ENCODE assay signal across 23 cellular contexts in genomic region chr6:157163434-157164159, GRCh38.
A peak's percentile ranks its signal among the peaks of the same experiment; 100 is the strongest.
DNase-seq lines count a peak whose midpoint lies in the region; ATAC-seq and TF ChIP-seq lines count a peak whose summit lies in the region.
"Had no signal": no experiment of that assay in that cellular context is flagged by ENCODE, and none has a peak within 500 bp of the region (broad histone marks: within the 10 kb centered on the region; RNA-seq: fewer than 3 reads in every experiment).

No MANE protein-coding gene starts in this region.

- ATAC-seq in DND-41 (ENCODE audit: insufficient read depth, low read depth) (peak; percentile 29; the same call in 2 of the 3 replicates), HG03442 (IDR thresholded peaks at IDR 0.05; ENCODE audit: unreplicated experiment) (no peak)
- ATAC-seq: lower lobe of right lung; stimulated activated naive CD8-positive, alpha-beta T cell treated with anti-CD3 and anti-CD28 coated beads, Interleukin-15, Interleukin-2, amounts not matched to agents 100 U/mL and 50 U/mL, for 24 hours had no signal

- DNase-seq in DND-41: no peak
- peak in 1 of 2 experiments; percentile 64 for DNase-seq in SJCRH30
- DNase-seq in glutamatergic neuron: no peak
- no peak for DNase-seq in WERI-Rb-1
- DNase-seq in KBM-7: no peak
- DNase-seq in epidermal melanocyte (ENCODE audit: insufficient read length, low spot score): no peak
- DNase-seq: activated CD8-positive, alpha-beta memory T cell treated with anti-CD3 and anti-CD28 coated beads for 24 hours; CD4-positive, CD25-positive, alpha-beta regulatory T cell; DMS153; lower lobe of right lung; NCI-H1048; NCI-H2029 treated with DMSO at 0.1 percent for 48 hours; NCI-H345; occipital lobe; OCI-M1; spleen; stimulated activated CD4-positive, alpha-beta T cell treated with anti-CD3 and anti-CD28 coated beads, Interleukin-4, amount 100 ng/mL, for 1 hour; stimulated activated naive CD8-positive, alpha-beta T cell treated with anti-CD3 and anti-CD28 coated beads, Interleukin-15, Interleukin-2, amounts not matched to agents 100 U/mL and 50 U/mL, for 24 hours; T-helper 1 cell; thyroid gland had no signal

- no peak overlapping the region for H2AFZ ChIP-seq in DND-41 (ENCODE audit: low read depth, low read length)

- H3K9me3 ChIP-seq in DND-41 (ENCODE audit: insufficient read depth, low read length, severe bottlenecking) (no peaks in the 10 kb centered on the region), SJCRH30 (replicated peaks) (no peaks in the 10 kb centered on the region), WERI-Rb-1 (ENCODE audit: severe bottlenecking) (no peaks in the 10 kb centered on the region)
- H3K9me3 ChIP-seq: lower lobe of right lung, spleen, thyroid gland had no signal

- no peak overlapping the region for H3K9ac ChIP-seq in DND-41 (ENCODE audit: low read depth, low read length)

- peaks cover 7% of the 10 kb centered on the region; the same call in 1 of the 2 replicates for H4K20me1 ChIP-seq in DND-41 (ENCODE audit: insufficient read depth, low read length)

- H3K36me3 Mint-ChIP-seq in glutamatergic neuron (ENCODE audit: unreplicated experiment) (no peaks in the 10 kb centered on the region), nephron (ENCODE audit: low read depth) (peaks cover 39% of the 10 kb centered on the region)

- H3K27me3 Mint-ChIP-seq in glutamatergic neuron (ENCODE audit: unreplicated experiment) (peaks cover 5% of the 10 kb centered on the region), nephron (ENCODE audit: low read depth) (no peaks in the 10 kb centered on the region)
- H3K27me3 Mint-ChIP-seq: activated naive CD8-positive, alpha-beta T cell; CD4-positive, CD25-positive, alpha-beta regulatory T cell had no signal

- H3K36me3 ChIP-seq in DND-41 (ENCODE audit: insufficient read depth, low read length) (peaks cover 72% of the 10 kb centered on the region), SJCRH30 (peaks cover 2% of the 10 kb centered on the region; the same call in 1 of the 2 replicates), WERI-Rb-1 (peaks cover 13% of the 10 kb centered on the region)

- H3K79me2 ChIP-seq in DND-41 (ENCODE audit: insufficient read depth, low read length): no peaks in the 10 kb centered on the region

- no peak overlapping the region for H3K4me2 ChIP-seq in DND-41 (ENCODE audit: insufficient read depth, low read length)

- H3K27ac ChIP-seq in DND-41 (ENCODE audit: low read length) (no peak overlapping the region), SJCRH30 (peak overlapping the region; percentile 94), WERI-Rb-1 (no peak overlapping the region)
- H3K27ac ChIP-seq: lower lobe of right lung, spleen, thyroid gland had no signal

- H3K9me3 Mint-ChIP-seq in glutamatergic neuron (ENCODE audit: unreplicated experiment): peaks cover 1% of the 10 kb centered on the region
- no peaks in the 10 kb centered on the region for H3K9me3 Mint-ChIP-seq in nephron
- H3K9me3 Mint-ChIP-seq: CD4-positive, CD25-positive, alpha-beta regulatory T cell had no signal

- in situ Hi-C loops in KBM-7 (cut with MboI; ENCODE audit: low pct_unique_long_range_greater_than_20kb, low sequenced_read_pairs): no loop called here

- no peak for TF ChIP-seq CTCF in DND-41 (IDR thresholded peaks at IDR 0.05; ENCODE audit: borderline replicate concordance, extremely low read depth, low read length, poor library complexity, severe bottlenecking)
- TF ChIP-seq CTCF in glutamatergic neuron (IDR thresholded peaks at IDR 0.05; ENCODE audit: partially characterized antibody, unreplicated experiment): no peak
- TF ChIP-seq CTCF in nephron (IDR thresholded peaks at IDR 0.05; ENCODE audit: unreplicated experiment in 3 of 3): no peak
- no peak for TF ChIP-seq CTCF in WERI-Rb-1 (IDR thresholded peaks at IDR 0.05; ENCODE audit: low read depth, low read length)

- H3K4me1 Mint-ChIP-seq in glutamatergic neuron (ENCODE audit: low read depth, unreplicated experiment): peaks cover 40% of the 10 kb centered on the region
- peaks cover 39% of the 10 kb centered on the region for H3K4me1 Mint-ChIP-seq in nephron

- H3K4me3 Mint-ChIP-seq in glutamatergic neuron (ENCODE audit: unreplicated experiment) (no peak overlapping the region), nephron (no peak overlapping the region)
- H3K4me3 Mint-ChIP-seq: activated naive CD8-positive, alpha-beta T cell; CD4-positive, CD25-positive, alpha-beta regulatory T cell had no signal

- no peaks in the 10 kb centered on the region for H3K27me3 ChIP-seq in DND-41 (ENCODE audit: insufficient read depth, low read length, poor library complexity)
- H3K27me3 ChIP-seq in SJCRH30: no peaks in the 10 kb centered on the region
- H3K27me3 ChIP-seq in WERI-Rb-1 (ENCODE audit: insufficient read depth, low read depth, severe bottlenecking): no peaks in the 10 kb centered on the region
- H3K27me3 ChIP-seq: spleen, thyroid gland had no signal

- H3K4me3 ChIP-seq in DND-41 (ENCODE audit: low read depth in 1 of 2, low read length in 2 of 2) (no peak overlapping the region), SJCRH30 (peak overlapping the region; percentile 35), WERI-Rb-1 (ENCODE audit: low read depth, low read length) (no peak overlapping the region)
- H3K4me3 ChIP-seq: lower lobe of right lung, spleen, thyroid gland had no signal

- H3K27ac Mint-ChIP-seq in glutamatergic neuron (ENCODE audit: unreplicated experiment): peak overlapping the region; percentile 97
- H3K27ac Mint-ChIP-seq in nephron: peak overlapping the region in 2 of 3 experiments; percentile 88 to 90
- H3K27ac Mint-ChIP-seq: activated naive CD8-positive, alpha-beta T cell had no signal

- H3K4me1 ChIP-seq in DND-41 (ENCODE audit: insufficient read depth, low read length) (no peaks in the 10 kb centered on the region), SJCRH30 (peaks cover 33% of the 10 kb centered on the region)
- H3K4me1 ChIP-seq: lower lobe of right lung, spleen, thyroid gland had no signal
